ENCODE assay signal across 1 cellular context in genomic region chr16:9316615-9317014, GRCh38.
TF ChIP-seq lines count a peak whose summit lies in the region.

No MANE protein-coding gene starts in this region.

TF ChIP-seq in HepG2, 621 proteins besides CTCF, POLR2A, EP300 and RAD21 (continued from another document and continues in another):
- TF ChIP-seq DZIP1 (CRISPR knock-in tag; IDR thresholded peaks at IDR 0.05): no peak
- TF ChIP-seq KLF12 (CRISPR knock-in tag; IDR thresholded peaks at IDR 0.05; ENCODE audit: borderline replicate concordance): no peak
- TF ChIP-seq TOPORS (CRISPR knock-in tag; IDR thresholded peaks at IDR 0.05): no peak
- TF ChIP-seq GPN1 (CRISPR knock-in tag; IDR thresholded peaks at IDR 0.05; ENCODE audit: borderline replicate concordance): no peak
- TF ChIP-seq ZNF720 (CRISPR knock-in tag; IDR thresholded peaks at IDR 0.05): no peak
- TF ChIP-seq PRDM15 (CRISPR knock-in tag; IDR thresholded peaks at IDR 0.05): no peak
- TF ChIP-seq TSC22D2 (CRISPR knock-in tag; IDR thresholded peaks at IDR 0.05; ENCODE audit: borderline replicate concordance): no peak
- no peak for TF ChIP-seq ZNF749 (CRISPR knock-in tag; IDR thresholded peaks at IDR 0.05; ENCODE audit: borderline replicate concordance)
- TF ChIP-seq RBAK (CRISPR knock-in tag; IDR thresholded peaks at IDR 0.05): 0 out of 2 replicates have a peak, but pooled peaks have one; percentile 52
- TF ChIP-seq MXI1 (IDR thresholded peaks at IDR 0.05; ENCODE audit: borderline replicate concordance, low read depth, low read length): no peak
- no peak for TF ChIP-seq AGO2 (optimal IDR thresholded peaks at IDR 0.05; ENCODE audit: low read depth, low read length)
- TF ChIP-seq ERF (CRISPR knock-in tag; IDR thresholded peaks at IDR 0.05): peak; percentile 55; the same call in 1 of the 2 replicates
- TF ChIP-seq KLF13 (CRISPR knock-in tag; IDR thresholded peaks at IDR 0.05): no peak
- no peak for TF ChIP-seq CERS6 (CRISPR knock-in tag; IDR thresholded peaks at IDR 0.05)
- TF ChIP-seq PHF5A (CRISPR knock-in tag; IDR thresholded peaks at IDR 0.05; ENCODE audit: low read depth, unreplicated experiment): no peak
- no peak for TF ChIP-seq ATF7 (IDR thresholded peaks at IDR 0.05)
- no peak for TF ChIP-seq ATF7 (CRISPR knock-in tag; IDR thresholded peaks at IDR 0.05)
- no peak for TF ChIP-seq ZMAT5 (CRISPR knock-in tag; IDR thresholded peaks at IDR 0.05; ENCODE audit: borderline replicate concordance, low read depth)
- TF ChIP-seq ZSCAN25 (CRISPR knock-in tag; IDR thresholded peaks at IDR 0.05): peak; percentile 91
- no peak for TF ChIP-seq ZBTB40 (IDR thresholded peaks at IDR 0.05)
- TF ChIP-seq ZBTB40 (CRISPR knock-in tag; IDR thresholded peaks at IDR 0.05): no peak; the same call in 1 of the 2 replicates
- TF ChIP-seq SKIL (CRISPR knock-in tag; IDR thresholded peaks at IDR 0.05; ENCODE audit: borderline replicate concordance): peak; percentile 67; the same call in 1 of the 2 replicates
- TF ChIP-seq ZNF563 (CRISPR knock-in tag; IDR thresholded peaks at IDR 0.05): no peak
- peak; percentile 52; the same call in 1 of the 2 replicates for TF ChIP-seq THRA (CRISPR knock-in tag; IDR thresholded peaks at IDR 0.05; ENCODE audit: borderline replicate concordance)
- no peak for TF ChIP-seq PAX8 (CRISPR knock-in tag; IDR thresholded peaks at IDR 0.05; ENCODE audit: borderline replicate concordance)
- no peak for TF ChIP-seq PHB2 (IDR thresholded peaks at IDR 0.05; ENCODE audit: partially characterized antibody)
- TF ChIP-seq MXD1 (CRISPR knock-in tag; IDR thresholded peaks at IDR 0.05): no peak
- no peak for TF ChIP-seq TMF1 (CRISPR knock-in tag; IDR thresholded peaks at IDR 0.05; ENCODE audit: low read depth)
- TF ChIP-seq MYC (CRISPR knock-in tag; IDR thresholded peaks at IDR 0.05; ENCODE audit: borderline replicate concordance): no peak
- TF ChIP-seq ZNF83 (CRISPR knock-in tag; IDR thresholded peaks at IDR 0.05; ENCODE audit: borderline replicate concordance): no peak
- no peak for TF ChIP-seq ZNF205 (CRISPR knock-in tag; IDR thresholded peaks at IDR 0.05)
- TF ChIP-seq SIN3A (IDR thresholded peaks at IDR 0.05; ENCODE audit: borderline replicate concordance, low read depth, low read length): no peak
- no peak for TF ChIP-seq ZBTB42 (CRISPR knock-in tag; IDR thresholded peaks at IDR 0.05)
- TF ChIP-seq ZNF839 (CRISPR knock-in tag; IDR thresholded peaks at IDR 0.05; ENCODE audit: borderline replicate concordance): no peak
- peak; percentile 68; the same call in 1 of the 2 replicates for TF ChIP-seq ZNF788 (CRISPR knock-in tag; IDR thresholded peaks at IDR 0.05; ENCODE audit: borderline replicate concordance)
- TF ChIP-seq HBP1 (CRISPR knock-in tag; IDR thresholded peaks at IDR 0.05; ENCODE audit: low read depth): no peak
